Comparison of ENCODE assay signal across 8 cellular contexts in the genomic region with DNA sequence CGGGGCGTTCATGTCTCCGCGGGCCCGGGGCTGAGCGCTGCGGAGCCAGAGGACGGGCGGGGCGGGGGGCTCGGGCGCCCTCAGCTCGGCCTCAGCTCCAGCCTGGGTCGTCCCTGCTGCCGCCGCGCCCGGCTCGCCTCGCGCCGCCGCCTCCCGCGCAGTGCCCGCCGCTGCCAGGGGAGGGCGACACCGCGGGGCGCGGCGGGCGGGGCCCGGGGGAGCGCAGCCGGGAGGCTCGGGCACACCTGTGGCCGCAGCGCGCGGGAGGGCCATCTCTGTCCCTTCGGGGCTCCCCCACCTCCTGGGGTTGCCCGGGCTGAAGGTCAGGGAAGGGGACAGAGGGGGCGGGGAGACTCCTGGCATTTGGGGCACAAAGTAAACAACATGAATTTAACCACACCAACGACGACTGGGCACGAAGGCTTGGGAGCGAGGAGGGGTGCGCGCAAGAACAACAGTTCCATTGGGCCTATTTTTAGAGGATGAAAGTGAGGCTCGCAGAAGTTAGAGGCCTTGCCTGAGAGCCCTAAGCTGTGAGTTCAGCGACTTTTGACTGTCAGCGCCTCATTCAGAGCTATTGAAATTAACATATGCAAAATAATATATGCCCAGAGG. TPM values are rescaled to one million over a fixed set of nuclear protein-coding genes. Genes with fewer than 3 reads are reported as not detected.
A peak's percentile ranks its signal among the peaks of the same experiment; 100 is the strongest.
DNase-seq lines count a peak whose midpoint lies in the region; ATAC-seq and TF ChIP-seq lines count a peak whose summit lies in the region.

A gene with protein sequence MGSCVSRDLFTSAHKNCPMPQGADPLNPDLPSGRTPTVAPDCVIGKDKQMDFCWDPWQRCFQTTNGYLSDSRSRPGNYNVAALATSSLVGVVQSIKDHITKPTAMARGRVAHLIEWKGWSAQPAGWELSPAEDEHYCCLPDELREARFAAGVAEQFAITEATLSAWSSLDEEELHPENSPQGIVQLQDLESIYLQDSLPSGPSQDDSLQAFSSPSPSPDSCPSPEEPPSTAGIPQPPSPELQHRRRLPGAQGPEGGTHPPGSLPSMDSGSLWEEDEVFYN (minus strand): TSS at position 162 of the 615 bp plus-strand sequence. CDS start 209 bp downstream, outside the sequence.

- TF ChIP-seq CTCF in GM12865 (IDR thresholded peaks at IDR 0.05; ENCODE audit: insufficient read depth, low read depth, low read length, missing control alignments) (peak; percentile 48), MM.1S (IDR thresholded peaks at IDR 0.05; ENCODE audit: low read length) (peak; percentile 17)

- H2AFZ ChIP-seq in MM.1S (ENCODE audit: low read length) (peak within 1 kb of the TSS; percentile 89), neuron (ENCODE audit: low read depth, low read length) (peak within 1 kb of the TSS; percentile 22)

- no peaks in the 10 kb centered on the region for H3K79me2 ChIP-seq in MM.1S (ENCODE audit: low read length)

- H3F3A ChIP-seq in MM.1S (ENCODE audit: insufficient read depth, low read length), result peaks cover 8% of the 10 kb centered on the region; the same call in 1 of the 2 replicates

- H4K20me1 ChIP-seq in MM.1S (ENCODE audit: insufficient read depth, low read length), result no peaks in the 10 kb centered on the region

- no peaks in the 10 kb centered on the region for H3K36me3 ChIP-seq in MM.1S (replicated peaks; ENCODE audit: insufficient read depth, low read length)
- no peaks in the 10 kb centered on the region for H3K36me3 ChIP-seq in neuron (ENCODE audit: insufficient read depth, low read length)

- DNase-seq in GM12865 (ENCODE audit: low read depth) (peak; percentile 30), MM.1S (peak; percentile 89), activated T-cell treated with anti-CD3 and anti-CD28 coated beads for 48 hours (ENCODE audit: low read depth) (peak; percentile 48)

- H3K9me2 ChIP-seq in MM.1S (replicated peaks; ENCODE audit: insufficient read depth, low read length), result no peaks in the 10 kb centered on the region

- peak within 1 kb of the TSS; percentile 74 for H3K27ac ChIP-seq in MM.1S (ENCODE audit: low read length)

- H3K4me1 ChIP-seq in MM.1S (ENCODE audit: low read length) (peaks cover 6% of the 10 kb centered on the region), neuron (ENCODE audit: insufficient read depth, low read length) (peaks cover 18% of the 10 kb centered on the region)

- ATAC-seq in esophagus mucosa (peak; percentile 21), GM18858 (IDR thresholded peaks at IDR 0.05; ENCODE audit: unreplicated experiment) (no peak), HG02852 (IDR thresholded peaks at IDR 0.05; ENCODE audit: unreplicated experiment) (no peak), HG03354 (IDR thresholded peaks at IDR 0.05; ENCODE audit: poor library complexity, severe bottlenecking, unreplicated experiment) (no peak)

- H3K4me2 ChIP-seq in MM.1S (ENCODE audit: low read depth, low read length), result peak within 1 kb of the TSS; percentile 91

- H3K4me3 ChIP-seq in GM12865 (ENCODE audit: low read depth, low read length), result no peak within 1 kb of the TSS
- H3K4me3 ChIP-seq in MM.1S (ENCODE audit: low read length), result peak within 1 kb of the TSS; percentile 64
- H3K4me3 ChIP-seq in neuron (ENCODE audit: low read length), result peak within 1 kb of the TSS; percentile 33

- H3K9me3 ChIP-seq in MM.1S (replicated peaks; ENCODE audit: insufficient read depth, low read length) (no peaks in the 10 kb centered on the region), neuron (ENCODE audit: low read length) (no peaks in the 10 kb centered on the region)

- H3K27me3 ChIP-seq in MM.1S (replicated peaks; ENCODE audit: insufficient read depth, low read length) (peaks cover 6% of the 10 kb centered on the region), neuron (ENCODE audit: insufficient read depth, low read length) (peaks cover 28% of the 10 kb centered on the region)

- H3K9ac ChIP-seq in MM.1S (ENCODE audit: low read length), result peak within 1 kb of the TSS; percentile 55; the same call in 1 of the 2 replicates

RNA-seq across cellular contexts. Expression of the gene that starts here (rescaled TPM):
- total RNA-seq in esophagus mucosa, result 0.80 TPM

Comparison
In these comparisons a context has a peak if more than half of its experiments do, and no peak if none do; other contexts are left out.
1. Peak in ATAC-seq in esophagus mucosa; RNA of the gene not detected or under 1 TPM.
2. DNase-seq: peak in every context shown above with its lines; median percentile 89 in MM.1S; 48 in activated T-cell treated with anti-CD3 and anti-CD28 coated beads for 48 hours; 30 in GM12865.